ENCODE assay signal across 18 cellular contexts in the genomic region with DNA sequence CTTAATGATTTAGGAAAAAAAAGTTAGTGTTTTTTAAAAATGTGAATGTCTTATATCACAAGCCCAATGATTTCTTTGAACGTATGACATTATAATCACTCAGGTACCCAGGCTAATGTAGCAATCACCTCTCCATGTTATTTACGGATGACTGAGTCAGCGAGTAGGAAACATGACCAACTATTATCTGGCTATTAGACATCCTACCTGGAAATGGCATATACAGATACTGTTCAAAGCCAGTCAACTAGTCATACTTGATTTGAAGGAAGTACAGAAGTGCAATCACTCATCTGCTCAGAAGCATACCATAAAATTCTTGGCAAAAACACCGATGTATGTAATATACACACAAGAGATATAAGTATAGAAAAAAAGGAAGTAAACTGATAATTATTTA.
"Had no signal": no experiment of that assay in that cellular context is flagged by ENCODE, and none has a peak within 500 bp of the region (broad histone marks: within the 10 kb centered on the region; RNA-seq: fewer than 3 reads in every experiment).

No MANE protein-coding gene starts in this region.

- H3K27me3 ChIP-seq: colonic mucosa, heart right ventricle, pancreas, suprapubic skin, thyroid gland had no signal

- ATAC-seq: heart right ventricle; lower lobe of right lung; pancreas; right cardiac atrium; stimulated activated naive CD8-positive, alpha-beta T cell treated with anti-CD3 and anti-CD28 coated beads, Interleukin-15, Interleukin-2, amounts not matched to agents 100 U/mL and 50 U/mL, for 24 hours had no signal

- DNase-seq: colonic mucosa; dermis blood vessel endothelial cell; heart right ventricle; immature natural killer cell; left ventricle myocardium inferior; lower lobe of right lung; mesenchymal stem cell; midbrain; naive B cell; occipital lobe; pancreas; right cardiac atrium; small intestine; stimulated activated CD4-positive, alpha-beta T cell treated with anti-CD3 and anti-CD28 coated beads, Interleukin-12 subunit alpha, Interleukin-12 subunit beta, amount 100 ng/mL, for 4 hours; stimulated activated CD4-positive, alpha-beta T cell treated with anti-CD3 and anti-CD28 coated beads, Interleukin-2, amount 100 ng/mL, for 48 hours; stimulated activated naive CD8-positive, alpha-beta T cell treated with anti-CD3 and anti-CD28 coated beads, Interleukin-15, Interleukin-2, amounts not matched to agents 100 U/mL and 50 U/mL, for 24 hours; thyroid gland had no signal

- H3K36me3 ChIP-seq: colonic mucosa, heart right ventricle, left ventricle myocardium inferior, lower lobe of right lung, pancreas, suprapubic skin, thyroid gland had no signal

- H3K4me3 ChIP-seq: colonic mucosa, heart right ventricle, left ventricle myocardium inferior, lower lobe of right lung, pancreas, suprapubic skin, thyroid gland had no signal

- H3K9me3 ChIP-seq: colonic mucosa, heart right ventricle, lower lobe of right lung, pancreas, suprapubic skin, thyroid gland had no signal

- H3K4me1 ChIP-seq: colonic mucosa, heart right ventricle, left ventricle myocardium inferior, lower lobe of right lung, pancreas, suprapubic skin, thyroid gland had no signal

- H3K27ac ChIP-seq: colonic mucosa, heart right ventricle, left ventricle myocardium inferior, lower lobe of right lung, pancreas, suprapubic skin, thyroid gland had no signal
